In genomic region chr9:124449381-124450151, GRCh38 we compare ENCODE assay signal across 10 cellular contexts. TPM values are rescaled to one million over a fixed set of nuclear protein-coding genes. Genes with fewer than 3 reads are reported as not detected.
"Had no signal": no experiment of that assay in that cellular context is flagged by ENCODE, and none has a peak within 500 bp of the region (broad histone marks: within the 10 kb centered on the region; RNA-seq: fewer than 3 reads in every experiment).

No MANE protein-coding gene starts in this region.

- H3K36me3 ChIP-seq: esophagus muscularis mucosa, left ventricle myocardium inferior had no signal

- DNase-seq: activated CD4-positive, alpha-beta T cell treated with anti-CD3 and anti-CD28 coated beads for 1 hour; effector memory CD8-positive, alpha-beta T cell; left ventricle myocardium inferior; stimulated activated CD4-positive, alpha-beta T cell treated with anti-CD3 and anti-CD28 coated beads, Interleukin-2, amount 100 ng/mL, for 48 hours; T-helper 9 cell had no signal

- H3K27ac ChIP-seq: esophagus muscularis mucosa, left ventricle myocardium inferior had no signal

- H3K9me3 ChIP-seq: esophagus muscularis mucosa, left ventricle myocardium inferior had no signal

RNA-seq across cellular contexts. Expression of gene ADGRD2, which starts 0.7 kb away (rescaled TPM):
- total RNA-seq: esophagus muscularis mucosa, fibroblast of villous mesenchyme, left ventricle myocardium inferior, osteocyte had no signal

RNA-seq across cellular contexts. Expression of gene NR5A1, which starts 57.6 kb away (rescaled TPM):
- total RNA-seq: fibroblast of villous mesenchyme, left ventricle myocardium inferior, osteocyte, temporal lobe, ureter had no signal
